ENCODE assay signal across 8 cellular contexts in the genomic region with DNA sequence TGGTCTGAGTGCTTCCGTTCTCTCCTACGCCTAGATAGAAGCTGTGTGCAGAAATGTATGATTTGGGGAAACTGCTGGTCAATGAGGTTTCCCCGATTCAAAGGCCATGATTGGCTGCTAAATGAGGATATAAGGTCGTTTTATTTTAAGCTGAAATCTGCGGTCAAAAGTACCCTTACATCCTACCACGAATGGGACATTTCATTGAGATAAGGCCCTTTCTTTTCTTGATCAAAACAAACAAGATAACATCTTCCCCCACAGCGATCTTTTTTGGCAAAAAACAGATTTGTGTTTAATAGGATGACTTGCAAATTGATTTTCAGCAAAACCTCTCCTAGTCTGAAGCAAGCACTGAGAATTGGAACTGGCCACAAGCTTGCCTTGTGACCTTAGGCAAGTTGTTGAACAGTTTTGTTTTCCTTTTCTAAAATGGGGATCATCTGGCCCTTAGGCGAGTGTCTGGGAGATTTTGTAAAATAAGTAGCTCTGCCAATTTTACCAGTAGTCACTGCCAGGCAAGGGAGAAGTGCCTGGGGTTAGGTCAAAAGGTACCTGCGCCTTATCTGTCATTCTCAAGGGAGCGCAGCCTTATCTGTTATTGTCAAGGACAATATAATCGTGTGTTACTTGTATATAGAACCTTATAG. TPM values are rescaled to one million over a fixed set of nuclear protein-coding genes. Genes with fewer than 3 reads are reported as not detected.
DNase-seq lines count a peak whose midpoint lies in the region; ATAC-seq and TF ChIP-seq lines count a peak whose summit lies in the region.

No MANE protein-coding gene starts in this region.

- in situ Hi-C loops in gastrocnemius medialis (cut with MboI; ENCODE audit: low sequenced_read_pairs in 4 of 4), result no loop called here

- H3K36me3 ChIP-seq in heart left ventricle (peaks cover 0 to 27% (median 13%) of the 10 kb centered on the region in 9 donors), gastrocnemius medialis (peaks cover 0 to 16% of the 10 kb centered on the region in 2 donors)

- H3K27ac ChIP-seq in heart left ventricle (peak overlapping the region; percentile 1 to 80 (median 66)), gastrocnemius medialis (peak overlapping the region; percentile 67 to 84 (median 76))

- TF ChIP-seq POLR2A in heart left ventricle (IDR thresholded peaks at IDR 0.05) (no peak), gastrocnemius medialis (IDR thresholded peaks at IDR 0.05) (no peak)

- no peaks in the 10 kb centered on the region for H3K9me3 Mint-ChIP-seq in activated T-cell treated with anti-CD3 and anti-CD28 coated beads, Interleukin-2, amount 50 U/mL, for 72 hours

- ATAC-seq in HG03571 (IDR thresholded peaks at IDR 0.05; ENCODE audit: unreplicated experiment) (peak; percentile 26), heart left ventricle (peak in 2 of 4 donors; percentile 10 to 13), gastrocnemius medialis (peak; percentile 19 to 24)
- ATAC-seq in activated T-cell treated with anti-CD3 and anti-CD28 coated beads, Interleukin-2, amount 50 U/mL, for 72 hours (replicated peaks in 1 of 2), result peak; percentile 27 to 43

- 17 to 20% (median 19%) methylated on average over 11 of the region's 11 CpGs for WGBS in heart left ventricle, 4 donors

- H3K27me3 ChIP-seq in heart left ventricle, result no peaks in the 10 kb centered on the region
- H3K27me3 ChIP-seq in gastrocnemius medialis, result no peaks in the 10 kb centered on the region

- H3K4me1 Mint-ChIP-seq in activated T-cell treated with anti-CD3 and anti-CD28 coated beads, Interleukin-2, amount 50 U/mL, for 72 hours (ENCODE audit: low read depth), result peaks cover 21% of the 10 kb centered on the region

- DNase-seq in SIG-M5 treated with dmso at 0.1 percent for 504 hours (lab: John Stamatoyannopoulos, UW; ENCODE audit: unreplicated experiment), result peak; percentile 55
- no peak for DNase-seq in SIG-M5 (lab: John Stamatoyannopoulos, UW)
- DNase-seq in activated T-cell treated with anti-CD3 and anti-CD28 coated beads, Interleukin-2, amount 50 U/mL, for 72 hours, result peak in 1 of 2 donors; percentile 9
- DNase-seq in heart left ventricle, result no peak
- no peak for DNase-seq in gastrocnemius medialis
- DNase-seq in ecto neural progenitor cell (ENCODE audit: low spot score), result no peak
- DNase-seq in stimulated activated CD4-positive, alpha-beta T cell treated with anti-CD3 and anti-CD28 coated beads, Interleukin-2, amount 100 ng/mL, for 24 hours, result no peak

- H3K4me3 Mint-ChIP-seq in activated T-cell treated with anti-CD3 and anti-CD28 coated beads, Interleukin-2, amount 50 U/mL, for 72 hours, result peak overlapping the region; percentile 94 to 96

- no peak for TF ChIP-seq CTCF in heart left ventricle (IDR thresholded peaks at IDR 0.05)
- TF ChIP-seq CTCF in gastrocnemius medialis (IDR thresholded peaks at IDR 0.05 in 4 of 5, conservative IDR thresholded peaks at IDR 0.05 in 1 of 5), result no peak

- peaks cover 7% of the 10 kb centered on the region for H3K27me3 Mint-ChIP-seq in activated T-cell treated with anti-CD3 and anti-CD28 coated beads, Interleukin-2, amount 50 U/mL, for 72 hours (ENCODE audit: low read depth)

- intact Hi-C loops in heart left ventricle (cut with DNase I), result loop anchor here in 1 of 10 donors (10.0 kb wide), 1 partner anchor 1106 kb away; the partner anchor contains the start of gene DYNLL2
- intact Hi-C loops in gastrocnemius medialis (cut with DNase I; ENCODE audit: low total_unique reads), result loop anchor here (1.0 to 10.0 kb wide), 4 partner anchors 17 to 384 kb away; partner anchors contain the start of genes AKAP1, COIL, NOG and TRIM25

- no peaks in the 10 kb centered on the region for H3K9me3 ChIP-seq in heart left ventricle
- no peaks in the 10 kb centered on the region for H3K9me3 ChIP-seq in gastrocnemius medialis

- H3K36me3 Mint-ChIP-seq in activated T-cell treated with anti-CD3 and anti-CD28 coated beads, Interleukin-2, amount 50 U/mL, for 72 hours (ENCODE audit: insufficient read depth in 2 of 2), result no peaks in the 10 kb centered on the region

- H3K27ac Mint-ChIP-seq in activated T-cell treated with anti-CD3 and anti-CD28 coated beads, Interleukin-2, amount 50 U/mL, for 72 hours, result peak overlapping the region; percentile 74

- H3K4me1 ChIP-seq in heart left ventricle, result peaks cover 0 to 47% (median 11%) of the 10 kb centered on the region in 12 donors
- peaks cover 12% of the 10 kb centered on the region in 2 donors for H3K4me1 ChIP-seq in gastrocnemius medialis

- H3K4me3 ChIP-seq in heart left ventricle, result peak overlapping the region; percentile 25 to 80 (median 62)
- H3K4me3 ChIP-seq in gastrocnemius medialis, result peak overlapping the region; percentile 65 to 79 (median 75)

RNA-seq across cellular contexts. Expression of gene SCPEP1, which starts 0.6 kb away (rescaled TPM):
- total RNA-seq in activated T-cell treated with anti-CD3 and anti-CD28 coated beads, Interleukin-2, amount 50 U/mL, for 72 hours, result 10 to 100 TPM; 28.0 to 34.7 TPM
- 100 to 1,000 TPM in 1 of 9 donors, 10 to 100 TPM in 8; 39.8 to 162 (median 58.0) TPM for total RNA-seq in heart left ventricle
- 10 to 100 TPM; 31.9 to 99.7 TPM for polyA plus RNA-seq in heart left ventricle
- total RNA-seq in gastrocnemius medialis, result 10 to 100 TPM in 3 of 4 donors, 1 to 10 TPM in 1; 9.9 to 44.7 (median 30.2) TPM

RNA-seq across cellular contexts. Expression of gene COIL, which starts 17.7 kb away (rescaled TPM):
- total RNA-seq in activated T-cell treated with anti-CD3 and anti-CD28 coated beads, Interleukin-2, amount 50 U/mL, for 72 hours, result 10 to 100 TPM; 16.6 to 17.9 TPM
- total RNA-seq in heart left ventricle (10 to 100 TPM in 1 of 9 donors, 1 to 10 TPM in 8; 6.5 to 11.3 (median 7.8) TPM), gastrocnemius medialis (1 to 10 TPM; 6.3 to 9.7 (median 9.0) TPM)
- polyA plus RNA-seq in heart left ventricle, result 1 to 10 TPM; 5.7 to 6.9 TPM
